In the genomic region with DNA sequence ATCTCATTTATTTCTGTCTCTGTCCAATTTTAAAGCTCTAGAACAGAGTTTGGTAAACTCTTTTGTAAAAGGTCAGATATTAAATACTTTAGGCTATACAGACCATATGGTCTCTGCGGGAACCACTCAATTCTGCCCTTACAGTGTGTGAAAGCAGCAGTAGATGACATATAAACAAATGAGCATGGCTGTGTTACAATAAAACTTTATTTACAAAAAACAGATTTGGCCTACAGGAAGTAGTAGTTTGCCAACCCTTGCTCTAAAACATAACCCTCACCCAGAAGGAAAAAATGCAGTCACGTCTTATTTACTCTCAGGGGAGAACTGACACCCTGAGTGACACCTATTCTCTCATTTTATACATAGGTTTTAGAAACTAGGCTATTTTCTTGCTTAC, we compare ENCODE assay signal across 2 cellular contexts.
TF ChIP-seq lines count a peak whose summit lies in the region.

No MANE protein-coding gene starts in this region.

TF ChIP-seq in GM23338, 12 proteins besides CTCF, POLR2A, EP300 and RAD21 (continued from another document):
- no peak for TF ChIP-seq ETS1 (IDR thresholded peaks at IDR 0.05)
- TF ChIP-seq EZH2 (IDR thresholded peaks at IDR 0.05; ENCODE audit: low read depth, unreplicated experiment) = no peak
- TF ChIP-seq ZNF331 (CRISPR knock-in tag; IDR thresholded peaks at IDR 0.05; ENCODE audit: low read depth) = no peak
- TF ChIP-seq JUNB (IDR thresholded peaks at IDR 0.05; ENCODE audit: unreplicated experiment) = no peak
- no peak for TF ChIP-seq STAT1 (IDR thresholded peaks at IDR 0.05; ENCODE audit: unreplicated experiment)
- no peak for TF ChIP-seq ZNF114 (CRISPR knock-in tag; IDR thresholded peaks at IDR 0.05)
- TF ChIP-seq POLR2AphosphoS5 (IDR thresholded peaks at IDR 0.05; ENCODE audit: low read depth) = no peak
- TF ChIP-seq ZNF462 (CRISPR knock-in tag; IDR thresholded peaks at IDR 0.05) = no peak
- TF ChIP-seq, protein P1, sequence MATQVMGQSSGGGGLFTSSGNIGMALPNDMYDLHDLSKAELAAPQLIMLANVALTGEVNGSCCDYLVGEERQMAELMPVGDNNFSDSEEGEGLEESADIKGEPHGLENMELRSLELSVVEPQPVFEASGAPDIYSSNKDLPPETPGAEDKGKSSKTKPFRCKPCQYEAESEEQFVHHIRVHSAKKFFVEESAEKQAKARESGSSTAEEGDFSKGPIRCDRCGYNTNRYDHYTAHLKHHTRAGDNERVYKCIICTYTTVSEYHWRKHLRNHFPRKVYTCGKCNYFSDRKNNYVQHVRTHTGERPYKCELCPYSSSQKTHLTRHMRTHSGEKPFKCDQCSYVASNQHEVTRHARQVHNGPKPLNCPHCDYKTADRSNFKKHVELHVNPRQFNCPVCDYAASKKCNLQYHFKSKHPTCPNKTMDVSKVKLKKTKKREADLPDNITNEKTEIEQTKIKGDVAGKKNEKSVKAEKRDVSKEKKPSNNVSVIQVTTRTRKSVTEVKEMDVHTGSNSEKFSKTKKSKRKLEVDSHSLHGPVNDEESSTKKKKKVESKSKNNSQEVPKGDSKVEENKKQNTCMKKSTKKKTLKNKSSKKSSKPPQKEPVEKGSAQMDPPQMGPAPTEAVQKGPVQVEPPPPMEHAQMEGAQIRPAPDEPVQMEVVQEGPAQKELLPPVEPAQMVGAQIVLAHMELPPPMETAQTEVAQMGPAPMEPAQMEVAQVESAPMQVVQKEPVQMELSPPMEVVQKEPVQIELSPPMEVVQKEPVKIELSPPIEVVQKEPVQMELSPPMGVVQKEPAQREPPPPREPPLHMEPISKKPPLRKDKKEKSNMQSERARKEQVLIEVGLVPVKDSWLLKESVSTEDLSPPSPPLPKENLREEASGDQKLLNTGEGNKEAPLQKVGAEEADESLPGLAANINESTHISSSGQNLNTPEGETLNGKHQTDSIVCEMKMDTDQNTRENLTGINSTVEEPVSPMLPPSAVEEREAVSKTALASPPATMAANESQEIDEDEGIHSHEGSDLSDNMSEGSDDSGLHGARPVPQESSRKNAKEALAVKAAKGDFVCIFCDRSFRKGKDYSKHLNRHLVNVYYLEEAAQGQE (IDR thresholded peaks at IDR 0.05; ENCODE audit: unreplicated experiment) = no peak
- no peak for TF ChIP-seq EZH2phosphoT487 (IDR thresholded peaks at IDR 0.05; ENCODE audit: unreplicated experiment)

TF ChIP-seq in K562, 482 proteins besides CTCF, POLR2A, EP300 and RAD21 (continued from another document):
- no peak for TF ChIP-seq FOXO4 (CRISPR knock-in tag; IDR thresholded peaks at IDR 0.05)
- peak; percentile 67 for TF ChIP-seq ZBTB40 (IDR thresholded peaks at IDR 0.05)
- no peak for TF ChIP-seq ZBTB40 (CRISPR knock-in tag; IDR thresholded peaks at IDR 0.05)
- no peak for TF ChIP-seq ZEB2 (IDR thresholded peaks at IDR 0.05)
- TF ChIP-seq ZNF76 (CRISPR knock-in tag; IDR thresholded peaks at IDR 0.05; ENCODE audit: borderline replicate concordance) = no peak
